In the genomic region with DNA sequence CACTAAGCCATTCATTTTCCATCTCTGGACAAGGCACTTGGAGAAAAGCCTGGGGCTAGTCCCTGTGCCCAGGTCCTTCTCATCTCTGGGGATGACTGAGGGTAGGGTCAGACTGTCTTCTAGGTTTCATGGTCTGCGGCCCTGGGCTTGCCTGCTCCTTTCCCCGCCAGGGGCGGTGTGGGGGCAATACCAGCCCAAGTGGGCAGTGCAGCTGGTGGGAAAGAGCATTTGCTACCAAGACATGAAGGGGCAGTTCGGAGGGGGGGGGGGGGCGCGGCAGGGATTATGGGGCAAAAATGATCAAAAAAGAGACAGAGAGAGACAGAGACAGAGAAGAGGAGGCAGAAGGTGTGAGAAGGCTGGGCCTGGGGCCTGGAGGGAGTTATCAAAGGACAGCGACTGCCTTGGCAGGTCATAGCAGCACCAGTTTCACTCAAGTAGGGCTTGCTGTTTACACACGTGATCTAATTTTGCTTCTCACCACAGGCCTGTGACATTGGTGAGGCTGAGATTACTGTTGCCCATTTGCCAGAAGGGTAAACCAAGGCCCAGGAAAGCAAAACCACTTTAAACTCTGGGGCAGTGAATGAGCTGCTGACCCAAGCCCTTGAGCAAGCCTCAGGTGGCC, we compare ENCODE assay signal across 1 cellular context.
TF ChIP-seq lines count a peak whose summit lies in the region.

No MANE protein-coding gene starts in this region.

TF ChIP-seq in HCT116, 20 proteins besides CTCF, POLR2A, EP300 and RAD21 (continued from another document):
- TF ChIP-seq, protein P1, sequence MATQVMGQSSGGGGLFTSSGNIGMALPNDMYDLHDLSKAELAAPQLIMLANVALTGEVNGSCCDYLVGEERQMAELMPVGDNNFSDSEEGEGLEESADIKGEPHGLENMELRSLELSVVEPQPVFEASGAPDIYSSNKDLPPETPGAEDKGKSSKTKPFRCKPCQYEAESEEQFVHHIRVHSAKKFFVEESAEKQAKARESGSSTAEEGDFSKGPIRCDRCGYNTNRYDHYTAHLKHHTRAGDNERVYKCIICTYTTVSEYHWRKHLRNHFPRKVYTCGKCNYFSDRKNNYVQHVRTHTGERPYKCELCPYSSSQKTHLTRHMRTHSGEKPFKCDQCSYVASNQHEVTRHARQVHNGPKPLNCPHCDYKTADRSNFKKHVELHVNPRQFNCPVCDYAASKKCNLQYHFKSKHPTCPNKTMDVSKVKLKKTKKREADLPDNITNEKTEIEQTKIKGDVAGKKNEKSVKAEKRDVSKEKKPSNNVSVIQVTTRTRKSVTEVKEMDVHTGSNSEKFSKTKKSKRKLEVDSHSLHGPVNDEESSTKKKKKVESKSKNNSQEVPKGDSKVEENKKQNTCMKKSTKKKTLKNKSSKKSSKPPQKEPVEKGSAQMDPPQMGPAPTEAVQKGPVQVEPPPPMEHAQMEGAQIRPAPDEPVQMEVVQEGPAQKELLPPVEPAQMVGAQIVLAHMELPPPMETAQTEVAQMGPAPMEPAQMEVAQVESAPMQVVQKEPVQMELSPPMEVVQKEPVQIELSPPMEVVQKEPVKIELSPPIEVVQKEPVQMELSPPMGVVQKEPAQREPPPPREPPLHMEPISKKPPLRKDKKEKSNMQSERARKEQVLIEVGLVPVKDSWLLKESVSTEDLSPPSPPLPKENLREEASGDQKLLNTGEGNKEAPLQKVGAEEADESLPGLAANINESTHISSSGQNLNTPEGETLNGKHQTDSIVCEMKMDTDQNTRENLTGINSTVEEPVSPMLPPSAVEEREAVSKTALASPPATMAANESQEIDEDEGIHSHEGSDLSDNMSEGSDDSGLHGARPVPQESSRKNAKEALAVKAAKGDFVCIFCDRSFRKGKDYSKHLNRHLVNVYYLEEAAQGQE (IDR thresholded peaks at IDR 0.05; ENCODE audit: low read depth): no peak
- TF ChIP-seq, protein P2, sequence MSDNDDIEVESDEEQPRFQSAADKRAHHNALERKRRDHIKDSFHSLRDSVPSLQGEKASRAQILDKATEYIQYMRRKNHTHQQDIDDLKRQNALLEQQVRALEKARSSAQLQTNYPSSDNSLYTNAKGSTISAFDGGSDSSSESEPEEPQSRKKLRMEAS (IDR thresholded peaks at IDR 0.05): no peak
- TF ChIP-seq JUND (IDR thresholded peaks at IDR 0.05): no peak
- TF ChIP-seq SIN3A (IDR thresholded peaks at IDR 0.05; ENCODE audit: low read depth): no peak
- TF ChIP-seq FOSL1 (IDR thresholded peaks at IDR 0.05; ENCODE audit: low read depth): no peak
- no peak for TF ChIP-seq EZH2phosphoT487 (IDR thresholded peaks at IDR 0.05; ENCODE audit: borderline replicate concordance)
